Comparison of ENCODE assay signal across 9 cellular contexts in genomic region chr1:177983824-177984528, GRCh38. TPM values are rescaled to one million over a fixed set of nuclear protein-coding genes. Genes with fewer than 3 reads are reported as not detected.
DNase-seq lines count a peak whose midpoint lies in the region; FAIRE-seq and TF ChIP-seq lines count a peak whose summit lies in the region.
"Had no signal": no experiment of that assay in that cellular context is flagged by ENCODE, and none has a peak within 500 bp of the region (broad histone marks: within the 10 kb centered on the region; RNA-seq: fewer than 3 reads in every experiment).

No MANE protein-coding gene starts in this region.

- TF ChIP-seq CTCF in keratinocyte (optimal IDR thresholded peaks at IDR 0.05 in 1 of 3, IDR thresholded peaks at IDR 0.05 in 1 of 3, conservative IDR thresholded peaks at IDR 0.05 in 1 of 3; ENCODE audit: extremely low read depth in 1 of 3, insufficient read depth in 2 of 3, low read length in 3 of 3): no peak

- dilution Hi-C loops in keratinocyte (cut with MboI; ENCODE audit: extremely low pct_ligation_motif_present, low sequenced_read_pairs): no loop called here

- peak overlapping the region; percentile 43 for H3K4me2 ChIP-seq in keratinocyte (ENCODE audit: control insufficient read depth, extremely low read depth, insufficient read depth, low read depth, low read length)

- no peaks in the 10 kb centered on the region for H3K27me3 ChIP-seq in keratinocyte (ENCODE audit: control insufficient read depth, extremely low read depth, insufficient read depth, low read length)

- H3K79me2 ChIP-seq in keratinocyte (ENCODE audit: control insufficient read depth, insufficient read depth, low read length): no peaks in the 10 kb centered on the region

- no peaks in the 10 kb centered on the region for H3K9me1 ChIP-seq in keratinocyte (ENCODE audit: control insufficient read depth, extremely low read depth, insufficient read depth, low read length)

- H4K20me1 ChIP-seq in keratinocyte (ENCODE audit: control insufficient read depth, extremely low read depth, insufficient read depth, low read length): no peaks in the 10 kb centered on the region

- DNase-seq in NCI-H2107 treated with DMSO at 0.1 percent for 48 hours (lab: John Stamatoyannopoulos, UW; ENCODE audit: unreplicated experiment) (peak; percentile 6), NCI-H2107 (lab: John Stamatoyannopoulos, UW) (no peak), brain pericyte (ENCODE audit: low read depth, low spot score) (peak; percentile 67), keratinocyte (ENCODE audit: low read depth, low spot score) (no peak), urothelium cell line (ENCODE audit: low spot score) (peak; percentile 56), activated gamma-delta T cell treated with Interleukin-2 at 50 U/mL for 16 hours (no peak)
- no peak for DNase-seq in stimulated activated naive CD4-positive, alpha-beta T cell treated with Interleukin-2 at 50 U/mL for 16 hours (lab: John Stamatoyannopoulos, UW)
- DNase-seq in activated effector memory CD4-positive, alpha-beta T cell treated with Interleukin-2 at 50 U/mL for 16 hours: no peak

- H3K4me1 ChIP-seq in keratinocyte (ENCODE audit: control insufficient read depth, extremely low read depth, insufficient read depth, low read length): peaks cover 16% of the 10 kb centered on the region

- H3K9me3 ChIP-seq in keratinocyte (ENCODE audit: control insufficient read depth, low read depth, low read length): no peaks in the 10 kb centered on the region

- H3K36me3 ChIP-seq in keratinocyte (ENCODE audit: control insufficient read depth in 2 of 2, extremely low read depth in 1 of 2, insufficient read depth in 2 of 2, low read length in 2 of 2): no peaks in the 10 kb centered on the region

- no peak overlapping the region for H3K9ac ChIP-seq in keratinocyte (ENCODE audit: control insufficient read depth, extremely low read depth, insufficient read depth, low read length)

- peak overlapping the region; percentile 38 for H2AFZ ChIP-seq in keratinocyte (ENCODE audit: control insufficient read depth, low read length)

- peak overlapping the region; percentile 4 for H3K27ac ChIP-seq in keratinocyte (ENCODE audit: control insufficient read depth, insufficient read depth, low read length)
- H3K27ac ChIP-seq: C4-2B had no signal

- peak overlapping the region in 2 of 3 experiments; percentile 9 to 37 for H3K4me3 ChIP-seq in keratinocyte (ENCODE audit: control insufficient read depth in 2 of 3, extremely low read depth in 1 of 3, insufficient read depth in 2 of 3, low read depth in 1 of 3, low read length in 3 of 3)

- FAIRE-seq in keratinocyte (lab: Jason Lieb, UNC): peak; percentile 88
- no peak for FAIRE-seq in urothelium cell line (lab: Jason Lieb, UNC)

RNA-seq across cellular contexts. Expression of gene SEC16B, which starts 14.1 kb away (rescaled TPM):
- polyA plus RNA-seq in keratinocyte: 1.2 to 1.3 TPM (median 1.2 TPM) in 3 replicates
- 0.45 TPM for polyA plus RNA-seq in keratinocyte (2011; ENCODE audit: low read depth)
- polyA plus RNA-seq in keratinocyte (2011; cell fraction: cytosol; rRNA removed): 0.55 and 0.70 TPM in 2 replicates
- polyA plus RNA-seq in keratinocyte (2011; cell fraction: nucleus; rRNA removed): 3.5 TPM in 2 replicates
- 0.72 and 1.0 TPM in 2 replicates for polyA plus RNA-seq in keratinocyte (2012; ENCODE audit: low replicate concordance)
- 0.63 to 1.3 TPM (median 1.1 TPM) in 3 replicates for polyA minus RNA-seq in keratinocyte
- not detected for polyA minus RNA-seq in keratinocyte (2011; cell fraction: cytosol; rRNA and poly(A)+ RNA removed)
- polyA minus RNA-seq in keratinocyte (2011; cell fraction: nucleus; rRNA and poly(A)+ RNA removed): 1.2 and 2.2 TPM in 2 replicates

Comparison
In these comparisons a context has a peak if more than half of its experiments do, and no peak if none do; other contexts are left out.
1. DNase-seq: peak in NCI-H2107 treated with DMSO at 0.1 percent for 48 hours (single experiment), brain pericyte (single experiment) and urothelium cell line (single experiment); none in NCI-H2107 (single experiment), keratinocyte (single experiment), activated gamma-delta T cell treated with Interleukin-2 at 50 U/mL for 16 hours (single experiment), stimulated activated naive CD4-positive, alpha-beta T cell treated with Interleukin-2 at 50 U/mL for 16 hours (single experiment) and activated effector memory CD4-positive, alpha-beta T cell treated with Interleukin-2 at 50 U/mL for 16 hours (single experiment).